In the genomic region with DNA sequence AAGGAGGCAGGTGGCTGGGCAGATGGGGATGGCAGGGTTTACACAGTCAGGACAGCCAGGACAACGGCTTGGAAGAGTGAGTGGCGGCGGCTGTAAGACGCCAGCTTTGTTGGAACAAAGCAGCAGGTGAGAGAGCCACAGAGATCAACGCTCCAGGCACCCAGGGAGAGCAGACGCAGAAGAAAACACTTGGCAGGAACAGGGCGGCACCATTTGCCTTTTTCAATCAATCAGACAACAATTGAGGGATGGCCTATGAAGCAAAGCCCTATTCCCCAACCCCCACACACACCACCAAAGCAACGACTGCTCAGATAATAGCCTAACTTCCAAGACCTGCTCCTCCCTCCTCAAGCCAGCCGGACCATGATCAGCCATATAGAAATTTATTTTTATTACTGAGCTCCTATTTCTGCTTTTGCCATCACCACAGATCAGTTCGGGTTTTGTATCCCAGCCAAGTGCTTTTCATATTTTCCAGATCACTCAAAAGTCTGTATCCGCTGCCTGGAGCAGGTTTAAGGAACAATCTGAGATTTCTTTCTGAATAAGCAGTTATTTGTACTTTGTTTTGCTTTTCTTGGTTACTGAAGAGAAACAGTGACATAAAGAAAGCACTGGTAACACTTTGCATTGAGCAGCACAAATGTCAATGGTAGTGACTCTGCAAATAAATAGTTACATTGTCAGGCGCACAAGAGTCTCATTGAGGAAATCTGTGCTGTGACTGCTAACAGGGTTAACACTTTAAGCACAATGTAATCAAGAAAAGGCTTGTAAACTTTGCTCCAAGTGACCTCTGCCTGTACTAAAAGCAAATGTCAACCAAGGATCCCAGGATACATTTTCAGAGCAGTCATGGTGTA, we compare ENCODE assay signal across 8 cellular contexts.
DNase-seq lines count a peak whose midpoint lies in the region; ATAC-seq and TF ChIP-seq lines count a peak whose summit lies in the region.

No MANE protein-coding gene starts in this region.

- intact Hi-C loops in esophagus squamous epithelium (cut with DNase I) = no loop called here

- TF ChIP-seq CTCF in esophagus squamous epithelium (IDR thresholded peaks at IDR 0.05) = no peak

- DNase-seq in ELF-1 (ENCODE audit: low read depth, low spot score) = peak; percentile 81
- peak; percentile 72 for DNase-seq in NCI-H510A (lab: John Stamatoyannopoulos, UW)
- no peak for DNase-seq in esophagus squamous epithelium (lab: John Stamatoyannopoulos, UW)
- peak; percentile 14 for DNase-seq in occipital lobe (lab: John Stamatoyannopoulos, UW)
- DNase-seq in NCI-H526 treated with DMSO at 0.1 percent for 48 hours (lab: John Stamatoyannopoulos, UW) = no peak

- peaks cover 5 to 35% (median 11%) of the 10 kb centered on the region in 3 donors for H3K4me1 ChIP-seq in esophagus squamous epithelium

- H3K4me3 ChIP-seq in esophagus squamous epithelium = peak overlapping the region in 1 of 4 donors; percentile 5

- no peaks in the 10 kb centered on the region for H3K36me3 ChIP-seq in esophagus squamous epithelium

- ATAC-seq in HG03469 (IDR thresholded peaks at IDR 0.05; ENCODE audit: unreplicated experiment) = no peak
- ATAC-seq in HG02981 (IDR thresholded peaks at IDR 0.05; ENCODE audit: unreplicated experiment) = no peak
- no peak for ATAC-seq in activated CD4-positive, CD25-positive, alpha-beta regulatory T cell treated with anti-CD3 and anti-CD28 coated beads, Interleukin-2, amount 50 U/mL, for 24 hours

- H3K9me3 ChIP-seq in esophagus squamous epithelium = no peaks in the 10 kb centered on the region

- H3K27me3 ChIP-seq in esophagus squamous epithelium = no peaks in the 10 kb centered on the region

- TF ChIP-seq POLR2A in esophagus squamous epithelium (IDR thresholded peaks at IDR 0.05) = no peak

- peak overlapping the region in 3 of 4 donors; percentile 60 to 77 (median 63) for H3K27ac ChIP-seq in esophagus squamous epithelium

- whole genome bisulfite sequencing in esophagus squamous epithelium, 2 donors = 32 to 48% methylated on average over 12 of the region's 12 CpGs

Comparison
In these comparisons a context has a peak if more than half of its experiments do, and no peak if none do; other contexts are left out.
1. DNase-seq: peak in ELF-1 (single experiment), NCI-H510A (single experiment) and occipital lobe (single experiment); none in esophagus squamous epithelium (single experiment) and NCI-H526 treated with DMSO at 0.1 percent for 48 hours (single experiment).